In the genomic region with DNA sequence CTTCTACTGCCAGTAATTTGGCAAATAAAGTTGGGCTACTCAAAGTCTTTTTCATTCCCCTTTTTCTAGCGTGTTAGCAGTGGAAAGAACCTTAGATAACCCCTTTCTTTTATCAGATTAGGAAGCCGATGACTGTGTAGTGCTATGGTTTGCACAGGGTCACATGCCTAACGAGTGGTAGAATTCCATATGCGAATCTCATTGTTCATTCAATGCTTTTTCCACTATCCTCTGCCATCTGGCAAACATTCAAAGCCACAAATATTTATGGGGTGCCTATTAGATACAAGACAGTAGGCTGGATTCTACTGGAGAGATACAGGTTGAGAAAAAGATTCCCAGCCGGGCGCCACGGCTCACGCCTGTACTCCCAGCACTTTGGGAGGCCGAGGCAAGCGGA, we compare ENCODE assay signal across 12 cellular contexts. TPM values are rescaled to one million over a fixed set of nuclear protein-coding genes. Genes with fewer than 3 reads are reported as not detected.
DNase-seq lines count a peak whose midpoint lies in the region; ATAC-seq and TF ChIP-seq lines count a peak whose summit lies in the region.
"Had no signal": no experiment of that assay in that cellular context is flagged by ENCODE, and none has a peak within 500 bp of the region (broad histone marks: within the 10 kb centered on the region; RNA-seq: fewer than 3 reads in every experiment).

No MANE protein-coding gene starts in this region.

- RAD21 ChIA-PET in HCT116 (lab: Charles Lee; ENCODE audit: low non-redundant PET in 1 of 2, low total read pairs in 2 of 2, uncharacterized antibody in 2 of 2, unreplicated experiment in 2 of 2), result no interaction called here

- H3K9me3 ChIP-seq in HCT116 (ENCODE audit: control insufficient read depth in 1 of 2, insufficient read depth in 1 of 2, low read depth in 1 of 2, low read length in 2 of 2) (no peaks in the 10 kb centered on the region), suprapubic skin (no peaks in the 10 kb centered on the region), stomach (no peaks in the 10 kb centered on the region)
- H3K9me3 ChIP-seq: gastrocnemius medialis, thoracic aorta had no signal

- no peak for TF ChIP-seq POLR2A in HCT116 (IDR thresholded peaks at IDR 0.05; ENCODE audit: borderline replicate concordance, extremely low read depth, insufficient read depth, insufficient read length)
- no peak for TF ChIP-seq POLR2A in suprapubic skin (IDR thresholded peaks at IDR 0.05)
- TF ChIP-seq POLR2A in stomach (IDR thresholded peaks at IDR 0.05), result no peak

- H4K20me1 ChIP-seq in HCT116 (ENCODE audit: insufficient read depth), result no peaks in the 10 kb centered on the region

- H3K9me2 ChIP-seq in HCT116 (ENCODE audit: insufficient read depth), result no peaks in the 10 kb centered on the region

- TF ChIP-seq RAD21 in HCT116 (IDR thresholded peaks at IDR 0.05; ENCODE audit: low read depth), result no peak

- no peak overlapping the region for H3K4me3 ChIP-seq in HCT116 (replicated peaks in 1 of 2; ENCODE audit: low read depth in 1 of 2, low read length in 2 of 2)
- no peak overlapping the region for H3K4me3 ChIP-seq in fibroblast of pulmonary artery (replicated peaks; ENCODE audit: low read depth, low read length)
- no peak overlapping the region for H3K4me3 ChIP-seq in suprapubic skin
- H3K4me3 ChIP-seq in stomach, result no peak overlapping the region
- H3K4me3 ChIP-seq: gastrocnemius medialis, skin epidermis, thoracic aorta had no signal

- TF ChIP-seq CTCF in HCT116 (IDR thresholded peaks at IDR 0.05 in 2 of 3, conservative IDR thresholded peaks at IDR 0.05 in 1 of 3; ENCODE audit: borderline replicate concordance in 1 of 3, insufficient read depth in 1 of 3, low read depth in 2 of 3, low read length in 2 of 3) (no peak), fibroblast of pulmonary artery (IDR thresholded peaks at IDR 0.05; ENCODE audit: low read length, missing control alignments) (no peak), suprapubic skin (IDR thresholded peaks at IDR 0.05) (no peak), stomach (IDR thresholded peaks at IDR 0.05) (no peak)

- H3K36me3 ChIP-seq in HCT116 (ENCODE audit: control insufficient read depth in 1 of 2, insufficient read depth in 2 of 2, low read length in 2 of 2) (no peaks in the 10 kb centered on the region), suprapubic skin (no peaks in the 10 kb centered on the region), stomach (no peaks in the 10 kb centered on the region)
- H3K36me3 ChIP-seq: gastrocnemius medialis, thoracic aorta had no signal

- H3K27ac ChIP-seq in HCT116 (ENCODE audit: low read depth, low read length) (peak overlapping the region; percentile 50; the same call in 1 of the 2 replicates), suprapubic skin (peak overlapping the region; percentile 10), stomach (no peak overlapping the region)
- H3K27ac ChIP-seq: gastrocnemius medialis, thoracic aorta had no signal

- H3K4me1 ChIP-seq in HCT116 (ENCODE audit: control insufficient read depth in 1 of 2, insufficient read depth in 2 of 2, low read length in 2 of 2), result peaks cover 19 to 29% of the 10 kb centered on the region in 2 experiments
- peaks cover 2% of the 10 kb centered on the region for H3K4me1 ChIP-seq in suprapubic skin
- no peaks in the 10 kb centered on the region for H3K4me1 ChIP-seq in stomach

- TF ChIP-seq EP300 in suprapubic skin (IDR thresholded peaks at IDR 0.05) (no peak), stomach (IDR thresholded peaks at IDR 0.05) (no peak)

- no peak for DNase-seq in HCT116 (ENCODE audit: low read depth, low spot score)
- peak; percentile 100 for DNase-seq in SK-MEL-5 (ENCODE audit: low read depth, low spot score)
- peak; percentile 94 for DNase-seq in fibroblast of pulmonary artery (ENCODE audit: low read depth)
- no peak for DNase-seq in suprapubic skin (ENCODE audit: low spot score in 2 of 2)
- no peak for DNase-seq in middle frontal gyrus (ENCODE audit: extremely low spot score, low spot score)
- no peak for DNase-seq in putamen (ENCODE audit: low spot score)
- DNase-seq in stomach, result no peak
- DNase-seq: activated naive CD4-positive, alpha-beta T cell; gastrocnemius medialis; natural killer cell had no signal

- ATAC-seq in HCT116, result peak; percentile 72
- ATAC-seq: gastrocnemius medialis, natural killer cell had no signal

- BruUV-seq in HCT116 (replicated peaks; lab: Mats Ljungman, UMichigan), result no TSS peak

- H3K79me2 ChIP-seq in HCT116 (ENCODE audit: insufficient read depth, low read length), result no peaks in the 10 kb centered on the region

- in situ Hi-C loops in SK-MEL-5 (cut with HindIII; ENCODE audit: low pct_unique_long_range_greater_than_20kb, low sequenced_read_pairs), result no loop called here

- H3K4me2 ChIP-seq in HCT116 (ENCODE audit: low read length), result peak overlapping the region; percentile 46

- H2AFZ ChIP-seq in HCT116 (ENCODE audit: low read depth, low read length, poor library complexity, severe bottlenecking), result peak overlapping the region; percentile 2

- intact Hi-C loops in HCT116 (cut with micrococcal nuclease), result no loop called here
- intact Hi-C loops in stomach (cut with DNase I; ENCODE audit: low total_unique reads), result no loop called here

- no peak overlapping the region for H3K9ac ChIP-seq in HCT116 (ENCODE audit: low read length)

- POLR2A ChIA-PET in HCT116 (lab: Charles Lee), result no interaction called here

- CTCF ChIA-PET in HCT116 (lab: Charles Lee), result no interaction called here

- H3K27me3 ChIP-seq in HCT116 (ENCODE audit: insufficient read depth, low read length), result no peaks in the 10 kb centered on the region
- no peaks in the 10 kb centered on the region for H3K27me3 ChIP-seq in suprapubic skin
- no peaks in the 10 kb centered on the region for H3K27me3 ChIP-seq in stomach
- H3K27me3 ChIP-seq: gastrocnemius medialis had no signal

- 37% methylated on average over 7 of the region's 10 CpGs for WGBS in suprapubic skin
- WGBS in stomach, 5 donors, result 25 to 59% (median 39%) methylated on average over 9 to 10 of the region's 10 CpGs

TF ChIP-seq in HCT116, 20 proteins besides CTCF, POLR2A, EP300 and RAD21 (continues in another document):
- TF ChIP-seq POLR2AphosphoS5 (IDR thresholded peaks at IDR 0.05; ENCODE audit: low read depth, low read length) (no peak), CBX3 (IDR thresholded peaks at IDR 0.05; ENCODE audit: low read depth) (0 out of 2 replicates have a peak, but pooled peaks have one; percentile 23), ELF1 (IDR thresholded peaks at IDR 0.05; ENCODE audit: borderline replicate concordance, low read depth) (no peak), ZNF274 (IDR thresholded peaks at IDR 0.05; ENCODE audit: low read depth, low read length) (no peak), SP1 (IDR thresholded peaks at IDR 0.05; ENCODE audit: low read depth) (peak; percentile 50)
- TF ChIP-seq, protein P1, sequence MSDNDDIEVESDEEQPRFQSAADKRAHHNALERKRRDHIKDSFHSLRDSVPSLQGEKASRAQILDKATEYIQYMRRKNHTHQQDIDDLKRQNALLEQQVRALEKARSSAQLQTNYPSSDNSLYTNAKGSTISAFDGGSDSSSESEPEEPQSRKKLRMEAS (IDR thresholded peaks at IDR 0.05), result peak; percentile 38; the same call in 1 of the 2 replicates
- TF ChIP-seq, protein P2, sequence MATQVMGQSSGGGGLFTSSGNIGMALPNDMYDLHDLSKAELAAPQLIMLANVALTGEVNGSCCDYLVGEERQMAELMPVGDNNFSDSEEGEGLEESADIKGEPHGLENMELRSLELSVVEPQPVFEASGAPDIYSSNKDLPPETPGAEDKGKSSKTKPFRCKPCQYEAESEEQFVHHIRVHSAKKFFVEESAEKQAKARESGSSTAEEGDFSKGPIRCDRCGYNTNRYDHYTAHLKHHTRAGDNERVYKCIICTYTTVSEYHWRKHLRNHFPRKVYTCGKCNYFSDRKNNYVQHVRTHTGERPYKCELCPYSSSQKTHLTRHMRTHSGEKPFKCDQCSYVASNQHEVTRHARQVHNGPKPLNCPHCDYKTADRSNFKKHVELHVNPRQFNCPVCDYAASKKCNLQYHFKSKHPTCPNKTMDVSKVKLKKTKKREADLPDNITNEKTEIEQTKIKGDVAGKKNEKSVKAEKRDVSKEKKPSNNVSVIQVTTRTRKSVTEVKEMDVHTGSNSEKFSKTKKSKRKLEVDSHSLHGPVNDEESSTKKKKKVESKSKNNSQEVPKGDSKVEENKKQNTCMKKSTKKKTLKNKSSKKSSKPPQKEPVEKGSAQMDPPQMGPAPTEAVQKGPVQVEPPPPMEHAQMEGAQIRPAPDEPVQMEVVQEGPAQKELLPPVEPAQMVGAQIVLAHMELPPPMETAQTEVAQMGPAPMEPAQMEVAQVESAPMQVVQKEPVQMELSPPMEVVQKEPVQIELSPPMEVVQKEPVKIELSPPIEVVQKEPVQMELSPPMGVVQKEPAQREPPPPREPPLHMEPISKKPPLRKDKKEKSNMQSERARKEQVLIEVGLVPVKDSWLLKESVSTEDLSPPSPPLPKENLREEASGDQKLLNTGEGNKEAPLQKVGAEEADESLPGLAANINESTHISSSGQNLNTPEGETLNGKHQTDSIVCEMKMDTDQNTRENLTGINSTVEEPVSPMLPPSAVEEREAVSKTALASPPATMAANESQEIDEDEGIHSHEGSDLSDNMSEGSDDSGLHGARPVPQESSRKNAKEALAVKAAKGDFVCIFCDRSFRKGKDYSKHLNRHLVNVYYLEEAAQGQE (IDR thresholded peaks at IDR 0.05; ENCODE audit: low read depth), result no peak

RNA-seq across cellular contexts. Expression of gene IER5, which starts 14.9 kb away (rescaled TPM):
- total RNA-seq in HCT116 (2021; ENCODE audit: unreplicated experiment), result 30.5 TPM
- 19.3 and 20.5 TPM in 2 replicates for polyA plus RNA-seq in HCT116 (2012)
- 31.5 and 32.6 TPM in 2 replicates for total RNA-seq in SK-MEL-5 (2014; rRNA removed; shearing (Covaris generic))
- 40.8 and 40.9 TPM in 2 replicates for polyA plus RNA-seq in SK-MEL-5 (2015; cell fraction: cytosol; rRNA removed)
- 34.1 and 48.0 TPM in 2 replicates for polyA plus RNA-seq in SK-MEL-5 (2015; cell fraction: nucleus; rRNA removed)
- 10 to 100 TPM; 11.3 to 30.4 (median 24.4) TPM for total RNA-seq in suprapubic skin
- 10 to 100 TPM in 3 of 5 donors, 1 to 10 TPM in 2; 1.2 to 33.3 (median 13.6) TPM for total RNA-seq in stomach
- polyA plus RNA-seq in stomach, result 10 to 100 TPM in 1 of 3 donors, 1 to 10 TPM in 2; 4.3 to 10.4 (median 6.4) TPM

RNA-seq across cellular contexts. Expression of gene MR1, which starts 39.9 kb away (rescaled TPM):
- total RNA-seq in HCT116 (2021; ENCODE audit: unreplicated experiment) (6.6 TPM), suprapubic skin (10 to 100 TPM; 10.5 to 29.5 (median 14.5) TPM), stomach (10 to 100 TPM in 4 of 5 donors, 1 to 10 TPM in 1; 3.5 to 40.8 (median 11.2) TPM)
- 5.4 and 6.1 TPM in 2 replicates for polyA plus RNA-seq in HCT116 (2012)
- 12.4 and 14.8 TPM in 2 replicates for total RNA-seq in SK-MEL-5 (2014; rRNA removed; shearing (Covaris generic))
- polyA plus RNA-seq in SK-MEL-5 (2015; cell fraction: cytosol; rRNA removed), result 10.7 and 11.0 TPM in 2 replicates
- 1.6 and 6.5 TPM in 2 replicates for polyA plus RNA-seq in SK-MEL-5 (2015; cell fraction: nucleus; rRNA removed)
- polyA plus RNA-seq in stomach, result 1 to 10 TPM; 1.1 to 4.5 (median 2.4) TPM

RNA-seq across cellular contexts. Expression of gene STX6, which starts 51.0 kb away (rescaled TPM):
- total RNA-seq in HCT116 (2021; ENCODE audit: unreplicated experiment) (21.2 TPM), suprapubic skin (10 to 100 TPM; 24.9 to 32.6 (median 31.3) TPM), stomach (10 to 100 TPM in 2 of 5 donors, 1 to 10 TPM in 3; 1.2 to 38.6 (median 10.0) TPM)
- 10.3 and 11.4 TPM in 2 replicates for polyA plus RNA-seq in HCT116 (2012)
- 27.0 and 27.4 TPM in 2 replicates for total RNA-seq in SK-MEL-5 (2014; rRNA removed; shearing (Covaris generic))
- 19.4 and 23.6 TPM in 2 replicates for polyA plus RNA-seq in SK-MEL-5 (2015; cell fraction: cytosol; rRNA removed)
- polyA plus RNA-seq in SK-MEL-5 (2015; cell fraction: nucleus; rRNA removed), result 18.1 and 18.9 TPM in 2 replicates
- polyA plus RNA-seq in stomach, result 1 to 10 TPM; 5.8 to 7.0 (median 6.6) TPM

Comparison
In these comparisons a context has a peak if more than half of its experiments do, and no peak if none do; other contexts are left out.
1. DNase-seq: peak in SK-MEL-5 (single experiment) and fibroblast of pulmonary artery (single experiment); none in HCT116 (single experiment), suprapubic skin (0 of 2), middle frontal gyrus (single experiment), putamen (single experiment) and stomach (single experiment).
2. H3K27ac ChIP-seq: peak in HCT116 (single experiment) and suprapubic skin (single experiment); none in stomach (0 of 5).